21 cellular contexts compared by ENCODE assay signal in the genomic region with DNA sequence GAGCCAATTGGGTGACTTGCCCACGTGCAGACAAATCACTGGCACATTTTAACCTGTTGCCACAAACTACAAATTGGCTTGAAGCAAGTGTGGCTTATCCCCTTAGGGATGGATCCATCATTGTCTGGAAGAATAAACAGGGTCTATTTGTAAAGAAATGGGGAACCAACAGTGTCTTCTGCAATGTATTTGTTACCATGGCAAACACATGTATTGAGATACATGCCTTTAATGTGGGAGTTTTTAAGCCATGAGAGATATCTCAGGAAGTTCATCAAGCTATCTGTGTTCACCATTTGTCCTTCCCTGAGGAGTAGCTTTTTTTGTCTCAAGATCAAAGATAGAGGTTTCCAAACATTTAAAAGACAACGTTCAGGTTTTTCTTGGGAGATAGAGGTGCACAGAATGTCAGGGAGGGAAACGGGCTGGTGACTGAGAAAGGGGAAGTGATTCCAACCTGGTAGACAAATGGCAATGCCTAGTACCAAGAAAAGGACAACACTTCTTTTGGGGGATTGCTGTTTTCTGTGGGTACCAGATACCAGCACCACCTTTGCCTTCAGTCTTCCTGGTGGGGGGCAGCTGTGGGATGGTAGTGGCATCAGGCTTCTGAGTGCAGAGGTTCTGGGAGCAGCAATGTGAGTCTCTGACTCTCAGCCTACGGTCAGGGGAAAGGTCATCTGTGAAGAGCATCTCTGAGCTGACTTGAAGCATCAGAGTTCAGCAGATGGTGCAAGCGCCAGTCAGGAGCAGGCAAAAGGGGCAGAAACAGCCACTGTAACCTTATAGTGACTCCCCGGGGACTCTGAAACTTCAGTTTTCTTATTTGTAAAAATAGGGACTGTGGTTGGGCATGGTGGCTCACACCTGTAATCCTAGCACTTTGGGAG. TPM values are rescaled to one million over a fixed set of nuclear protein-coding genes. Genes with fewer than 3 reads are reported as not detected.
DNase-seq lines count a peak whose midpoint lies in the region; ATAC-seq and TF ChIP-seq lines count a peak whose summit lies in the region.
"Had no signal": no experiment of that assay in that cellular context is flagged by ENCODE, and none has a peak within 500 bp of the region (broad histone marks: within the 10 kb centered on the region; RNA-seq: fewer than 3 reads in every experiment).

No MANE protein-coding gene starts in this region.

- no peaks in the 10 kb centered on the region for H3K36me3 ChIP-seq in prostate gland
- H3K36me3 ChIP-seq: pancreas, tibial artery had no signal

- WGBS in prostate gland = 62% methylated on average over 6 of the region's 6 CpGs

- no peaks in the 10 kb centered on the region for H3K27me3 ChIP-seq in prostate gland (replicated peaks; ENCODE audit: insufficient read depth)
- H3K27me3 ChIP-seq: pancreas had no signal

- POLR2A ChIA-PET in WTC11 (lab: Charles Lee) = no interaction called here

- TF ChIP-seq CTCF in GM12865 (IDR thresholded peaks at IDR 0.05; ENCODE audit: insufficient read depth, low read depth, low read length, missing control alignments) (no peak), glutamatergic neuron (IDR thresholded peaks at IDR 0.05; ENCODE audit: partially characterized antibody, unreplicated experiment) (peak; percentile 2), prostate gland (IDR thresholded peaks at IDR 0.05) (no peak), WTC11 (IDR thresholded peaks at IDR 0.05) (no peak)

- intact Hi-C loops in prostate gland (cut with DNase I) = no loop called here

- no peak for TF ChIP-seq POLR2A in prostate gland (IDR thresholded peaks at IDR 0.05)

- DNase-seq in GM12865 (ENCODE audit: low read depth) = peak; percentile 27
- DNase-seq in NAMALWA (ENCODE audit: low spot score) = peak; percentile 14
- DNase-seq in glutamatergic neuron = no peak
- DNase-seq in prostate gland (ENCODE audit: low spot score) = no peak
- DNase-seq in stimulated activated CD4-positive, alpha-beta T cell treated with anti-CD3 and anti-CD28 coated beads, Interleukin-12 subunit alpha, Interleukin-12 subunit beta, amount 100 ng/mL, for 4 hours = no peak
- no peak for DNase-seq in putamen (ENCODE audit: low spot score)
- DNase-seq in WTC11 (ENCODE audit: low spot score) = no peak
- DNase-seq: activated effector memory CD4-positive, alpha-beta T cell treated with Interleukin-2 at 50 U/mL for 16 hours; amniotic stem cell; DMS79; left colon; mesendoderm; naive thymus-derived CD4-positive, alpha-beta T cell; NCI-H1436 treated with DMSO at 0.1 percent for 48 hours; NCI-H524 treated with DMSO at 0.1 percent for 48 hours; pancreas; stimulated activated CD4-positive, alpha-beta T cell treated with anti-CD3 and anti-CD28 coated beads, Interleukin-1b, Interleukin-23, amount 100 ng/mL, for 48 hours; SW 1271; tibial artery had no signal

- peaks cover 2% of the 10 kb centered on the region for H3K27me3 Mint-ChIP-seq in glutamatergic neuron (ENCODE audit: unreplicated experiment)
- no peaks in the 10 kb centered on the region for H3K27me3 Mint-ChIP-seq in WTC11 (ENCODE audit: low read depth)

- CTCF ChIA-PET in WTC11 (lab: Charles Lee) = no interaction called here

- H3K4me3 Mint-ChIP-seq in glutamatergic neuron (ENCODE audit: unreplicated experiment) = no peak overlapping the region
- H3K4me3 Mint-ChIP-seq in WTC11 = no peak overlapping the region
- H3K4me3 Mint-ChIP-seq: naive thymus-derived CD4-positive, alpha-beta T cell; stimulated activated naive CD8-positive, alpha-beta T cell treated with anti-CD3 and anti-CD28 coated beads, Interleukin-15, Interleukin-2, amounts not matched to agents 100 ng/mL and 50 ng/mL, for 24 hours had no signal

- H3K9me3 Mint-ChIP-seq in glutamatergic neuron (ENCODE audit: unreplicated experiment) (no peaks in the 10 kb centered on the region), WTC11 (no peaks in the 10 kb centered on the region)
- H3K9me3 Mint-ChIP-seq: naive thymus-derived CD4-positive, alpha-beta T cell; stimulated activated naive CD8-positive, alpha-beta T cell treated with anti-CD3 and anti-CD28 coated beads, Interleukin-15, Interleukin-2, amounts not matched to agents 100 ng/mL and 50 ng/mL, for 24 hours had no signal

- H3K4me1 Mint-ChIP-seq in glutamatergic neuron (ENCODE audit: low read depth, unreplicated experiment) = peaks cover 11% of the 10 kb centered on the region
- H3K4me1 Mint-ChIP-seq in WTC11 = no peaks in the 10 kb centered on the region

- no peak overlapping the region for H3K27ac Mint-ChIP-seq in glutamatergic neuron (ENCODE audit: unreplicated experiment)
- no peak overlapping the region for H3K27ac Mint-ChIP-seq in WTC11
- H3K27ac Mint-ChIP-seq: naive thymus-derived CD4-positive, alpha-beta T cell; stimulated activated naive CD8-positive, alpha-beta T cell treated with anti-CD3 and anti-CD28 coated beads, Interleukin-15, Interleukin-2, amounts not matched to agents 100 ng/mL and 50 ng/mL, for 24 hours had no signal

- H3K9me3 ChIP-seq in prostate gland = no peaks in the 10 kb centered on the region
- H3K9me3 ChIP-seq: pancreas, tibial artery had no signal

- H3K4me3 ChIP-seq in GM12865 (ENCODE audit: low read depth, low read length) = no peak overlapping the region
- H3K4me3 ChIP-seq in prostate gland = no peak overlapping the region
- H3K4me3 ChIP-seq: pancreas, tibial artery had no signal

- ATAC-seq in GM21825 (IDR thresholded peaks at IDR 0.05; ENCODE audit: unreplicated experiment) (peak; percentile 50), WTC11 (no peak)
- ATAC-seq: left colon; naive thymus-derived CD4-positive, alpha-beta T cell; pancreas had no signal

- peaks cover 6% of the 10 kb centered on the region for H3K36me3 Mint-ChIP-seq in glutamatergic neuron (ENCODE audit: unreplicated experiment)
- no peaks in the 10 kb centered on the region for H3K36me3 Mint-ChIP-seq in WTC11

- H3K4me1 ChIP-seq in prostate gland (replicated peaks) = no peaks in the 10 kb centered on the region
- H3K4me1 ChIP-seq: pancreas had no signal

- H3K27ac ChIP-seq in prostate gland = no peak overlapping the region
- H3K27ac ChIP-seq: pancreas, tibial artery had no signal

TF ChIP-seq in WTC11, 78 proteins besides CTCF, POLR2A, EP300 and RAD21 (continues in another document):
- TF ChIP-seq EMX1 (CRISPR knock-in tag; IDR thresholded peaks at IDR 0.05) (no peak), TCF7 (CRISPR knock-in tag; IDR thresholded peaks at IDR 0.05; ENCODE audit: low read depth) (no peak), ZNF423 (CRISPR knock-in tag; IDR thresholded peaks at IDR 0.05) (no peak), RELA (CRISPR knock-in tag; IDR thresholded peaks at IDR 0.05; ENCODE audit: borderline replicate concordance) (no peak), FOXK1 (CRISPR knock-in tag; IDR thresholded peaks at IDR 0.05) (no peak), PRRX2 (CRISPR knock-in tag; IDR thresholded peaks at IDR 0.05) (no peak)
- TF ChIP-seq, protein P1, sequence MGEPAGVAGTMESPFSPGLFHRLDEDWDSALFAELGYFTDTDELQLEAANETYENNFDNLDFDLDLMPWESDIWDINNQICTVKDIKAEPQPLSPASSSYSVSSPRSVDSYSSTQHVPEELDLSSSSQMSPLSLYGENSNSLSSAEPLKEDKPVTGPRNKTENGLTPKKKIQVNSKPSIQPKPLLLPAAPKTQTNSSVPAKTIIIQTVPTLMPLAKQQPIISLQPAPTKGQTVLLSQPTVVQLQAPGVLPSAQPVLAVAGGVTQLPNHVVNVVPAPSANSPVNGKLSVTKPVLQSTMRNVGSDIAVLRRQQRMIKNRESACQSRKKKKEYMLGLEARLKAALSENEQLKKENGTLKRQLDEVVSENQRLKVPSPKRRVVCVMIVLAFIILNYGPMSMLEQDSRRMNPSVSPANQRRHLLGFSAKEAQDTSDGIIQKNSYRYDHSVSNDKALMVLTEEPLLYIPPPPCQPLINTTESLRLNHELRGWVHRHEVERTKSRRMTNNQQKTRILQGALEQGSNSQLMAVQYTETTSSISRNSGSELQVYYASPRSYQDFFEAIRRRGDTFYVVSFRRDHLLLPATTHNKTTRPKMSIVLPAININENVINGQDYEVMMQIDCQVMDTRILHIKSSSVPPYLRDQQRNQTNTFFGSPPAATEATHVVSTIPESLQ (CRISPR knock-in tag; IDR thresholded peaks at IDR 0.05) = no peak
- TF ChIP-seq, protein P2, sequence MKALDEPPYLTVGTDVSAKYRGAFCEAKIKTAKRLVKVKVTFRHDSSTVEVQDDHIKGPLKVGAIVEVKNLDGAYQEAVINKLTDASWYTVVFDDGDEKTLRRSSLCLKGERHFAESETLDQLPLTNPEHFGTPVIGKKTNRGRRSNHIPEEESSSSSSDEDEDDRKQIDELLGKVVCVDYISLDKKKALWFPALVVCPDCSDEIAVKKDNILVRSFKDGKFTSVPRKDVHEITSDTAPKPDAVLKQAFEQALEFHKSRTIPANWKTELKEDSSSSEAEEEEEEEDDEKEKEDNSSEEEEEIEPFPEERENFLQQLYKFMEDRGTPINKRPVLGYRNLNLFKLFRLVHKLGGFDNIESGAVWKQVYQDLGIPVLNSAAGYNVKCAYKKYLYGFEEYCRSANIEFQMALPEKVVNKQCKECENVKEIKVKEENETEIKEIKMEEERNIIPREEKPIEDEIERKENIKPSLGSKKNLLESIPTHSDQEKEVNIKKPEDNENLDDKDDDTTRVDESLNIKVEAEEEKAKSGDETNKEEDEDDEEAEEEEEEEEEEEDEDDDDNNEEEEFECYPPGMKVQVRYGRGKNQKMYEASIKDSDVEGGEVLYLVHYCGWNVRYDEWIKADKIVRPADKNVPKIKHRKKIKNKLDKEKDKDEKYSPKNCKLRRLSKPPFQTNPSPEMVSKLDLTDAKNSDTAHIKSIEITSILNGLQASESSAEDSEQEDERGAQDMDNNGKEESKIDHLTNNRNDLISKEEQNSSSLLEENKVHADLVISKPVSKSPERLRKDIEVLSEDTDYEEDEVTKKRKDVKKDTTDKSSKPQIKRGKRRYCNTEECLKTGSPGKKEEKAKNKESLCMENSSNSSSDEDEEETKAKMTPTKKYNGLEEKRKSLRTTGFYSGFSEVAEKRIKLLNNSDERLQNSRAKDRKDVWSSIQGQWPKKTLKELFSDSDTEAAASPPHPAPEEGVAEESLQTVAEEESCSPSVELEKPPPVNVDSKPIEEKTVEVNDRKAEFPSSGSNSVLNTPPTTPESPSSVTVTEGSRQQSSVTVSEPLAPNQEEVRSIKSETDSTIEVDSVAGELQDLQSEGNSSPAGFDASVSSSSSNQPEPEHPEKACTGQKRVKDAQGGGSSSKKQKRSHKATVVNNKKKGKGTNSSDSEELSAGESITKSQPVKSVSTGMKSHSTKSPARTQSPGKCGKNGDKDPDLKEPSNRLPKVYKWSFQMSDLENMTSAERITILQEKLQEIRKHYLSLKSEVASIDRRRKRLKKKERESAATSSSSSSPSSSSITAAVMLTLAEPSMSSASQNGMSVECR (CRISPR knock-in tag; IDR thresholded peaks at IDR 0.05; ENCODE audit: borderline replicate concordance) = no peak

RNA-seq across cellular contexts. Expression of gene BCAS1, which starts 20.1 kb away (rescaled TPM):
- total RNA-seq in glutamatergic neuron (ENCODE audit: unreplicated experiment) = 0.32 TPM
- total RNA-seq in prostate gland = 10 to 100 TPM; 32.0 to 58.6 TPM
- total RNA-seq in WTC11 (2021) = 0.11 to 0.25 TPM (median 0.18 TPM) in 3 replicates

Comparison
In these comparisons a context has a peak if more than half of its experiments do, and no peak if none do; other contexts are left out.
1. DNase-seq: peak in GM12865 (single experiment) and NAMALWA (single experiment); none in glutamatergic neuron (single experiment), prostate gland (single experiment), stimulated activated CD4-positive, alpha-beta T cell treated with anti-CD3 and anti-CD28 coated beads, Interleukin-12 subunit alpha, Interleukin-12 subunit beta, amount 100 ng/mL, for 4 hours (single experiment), putamen (single experiment) and WTC11 (single experiment).
2. RNA of gene BCAS1, which starts 20.1 kb away (total RNA-seq): 32.0 to 58.6 TPM in prostate gland; 0.32 TPM in glutamatergic neuron (single experiment) and 0.11 to 0.25 TPM in WTC11; every median in the first group is over 10 times any median in the second.